ENCODE assay signal across 1 cellular context in genomic region chr1:45521413-45522323, GRCh38.
TF ChIP-seq lines count a peak whose summit lies in the region.

Gene PRDX1, minus strand, starts transcription at chr1:45521884. Its CDS starts 2,841 bp downstream, at chr1:45519043.

TF ChIP-seq in HepG2, 621 proteins besides CTCF, POLR2A, EP300 and RAD21 (continued from another document and continues in another):
- TF ChIP-seq SALL1 (CRISPR knock-in tag; IDR thresholded peaks at IDR 0.05): peak; percentile 95
- peak; percentile 99 for TF ChIP-seq NFE2L2 (IDR thresholded peaks at IDR 0.05; ENCODE audit: low read length)
- peak; percentile 57; the same call in 1 of the 2 replicates for TF ChIP-seq NCOA1 (CRISPR knock-in tag; IDR thresholded peaks at IDR 0.05)
- peak; percentile 82 for TF ChIP-seq TP53 (CRISPR knock-in tag; conservative IDR thresholded peaks at IDR 0.05)
- peak; percentile 70; the same call in 1 of the 2 replicates for TF ChIP-seq SOX13 (IDR thresholded peaks at IDR 0.05)
- TF ChIP-seq SOX13 (CRISPR knock-in tag; conservative IDR thresholded peaks at IDR 0.05 in 1 of 2, IDR thresholded peaks at IDR 0.05 in 1 of 2): peak in 1 of 2 experiments; percentile 65; a peak in 2 of 4 replicates
- peak; percentile 78; the same call in 1 of the 2 replicates for TF ChIP-seq FOXM1 (CRISPR knock-in tag; IDR thresholded peaks at IDR 0.05)
- peak; percentile 89 for TF ChIP-seq MED1 (CRISPR knock-in tag; IDR thresholded peaks at IDR 0.05)
- TF ChIP-seq ZFP90 (CRISPR knock-in tag; IDR thresholded peaks at IDR 0.05; ENCODE audit: borderline replicate concordance): peak; percentile 94
- peak; percentile 97 for TF ChIP-seq REPIN1 (CRISPR knock-in tag; IDR thresholded peaks at IDR 0.05; ENCODE audit: borderline replicate concordance, low read depth)
- no peak; the same call in 1 of the 2 replicates for TF ChIP-seq NFATC3 (CRISPR knock-in tag; IDR thresholded peaks at IDR 0.05)
- TF ChIP-seq SMC3 (IDR thresholded peaks at IDR 0.05; ENCODE audit: low read length): no peak; the same call in 1 of the 2 replicates
- peak; percentile 30; the same call in 1 of the 2 replicates for TF ChIP-seq ZNF513 (CRISPR knock-in tag; conservative IDR thresholded peaks at IDR 0.05)
- TF ChIP-seq ZNF253 (CRISPR knock-in tag; IDR thresholded peaks at IDR 0.05; ENCODE audit: borderline replicate concordance): no peak
- TF ChIP-seq ZNF510 (CRISPR knock-in tag; IDR thresholded peaks at IDR 0.05; ENCODE audit: low read depth): peak; percentile 68; the same call in 1 of the 2 replicates
- no peak; the same call in none of the 2 replicates for TF ChIP-seq HNF4A (CRISPR knock-in tag; IDR thresholded peaks at IDR 0.05)
- no peak for TF ChIP-seq ZNF17 (CRISPR knock-in tag; IDR thresholded peaks at IDR 0.05)
- TF ChIP-seq UBTF (CRISPR knock-in tag; IDR thresholded peaks at IDR 0.05): peak; percentile 87
- TF ChIP-seq ZBTB26 (CRISPR knock-in tag; IDR thresholded peaks at IDR 0.05; ENCODE audit: borderline replicate concordance): peak; percentile 73; the same call in 1 of the 2 replicates
- TF ChIP-seq RBAK (CRISPR knock-in tag; IDR thresholded peaks at IDR 0.05): no peak; the same call in 1 of the 2 replicates
- TF ChIP-seq RFX3 (CRISPR knock-in tag; IDR thresholded peaks at IDR 0.05): 0 out of 2 replicates have a peak, but pooled peaks have one; percentile 50
- TF ChIP-seq ZNF777 (CRISPR knock-in tag; IDR thresholded peaks at IDR 0.05): 0 out of 2 replicates have a peak, but pooled peaks have one; percentile 63
- peak; percentile 77 for TF ChIP-seq GFI1 (CRISPR knock-in tag; IDR thresholded peaks at IDR 0.05; ENCODE audit: borderline replicate concordance)
- peak; percentile 60 for TF ChIP-seq ZSCAN22 (CRISPR knock-in tag; IDR thresholded peaks at IDR 0.05)
- no peak; the same call in 1 of the 2 replicates for TF ChIP-seq SMARCC2 (IDR thresholded peaks at IDR 0.05)
- peak; percentile 98 for TF ChIP-seq ZMAT3 (CRISPR knock-in tag; conservative IDR thresholded peaks at IDR 0.05)
- peak; percentile 68; the same call in 1 of the 2 replicates for TF ChIP-seq TEF (CRISPR knock-in tag; IDR thresholded peaks at IDR 0.05)
- TF ChIP-seq HOXD1 (CRISPR knock-in tag; IDR thresholded peaks at IDR 0.05): peak; percentile 89; the same call in 1 of the 2 replicates
- peak; percentile 90 for TF ChIP-seq THAP11 (CRISPR knock-in tag; IDR thresholded peaks at IDR 0.05)
- peak; percentile 86 for TF ChIP-seq KLF15 (CRISPR knock-in tag; IDR thresholded peaks at IDR 0.05; ENCODE audit: borderline replicate concordance)
- peak; percentile 73 for TF ChIP-seq ARID5B (CRISPR knock-in tag; IDR thresholded peaks at IDR 0.05)
- peak; percentile 78; the same call in 1 of the 2 replicates for TF ChIP-seq RELA (CRISPR knock-in tag; IDR thresholded peaks at IDR 0.05)
- 0 out of 2 replicates have a peak, but pooled peaks have one; percentile 45 for TF ChIP-seq RCOR2 (CRISPR knock-in tag; IDR thresholded peaks at IDR 0.05)
- no peak; the same call in 1 of the 2 replicates for TF ChIP-seq FOSL1 (CRISPR knock-in tag; IDR thresholded peaks at IDR 0.05; ENCODE audit: borderline replicate concordance)
- peak; percentile 73 for TF ChIP-seq ZSCAN31 (CRISPR knock-in tag; IDR thresholded peaks at IDR 0.05; ENCODE audit: low read depth)
- peak; percentile 69 for TF ChIP-seq HMG20A (CRISPR knock-in tag; IDR thresholded peaks at IDR 0.05; ENCODE audit: borderline replicate concordance)
- TF ChIP-seq DZIP1 (CRISPR knock-in tag; IDR thresholded peaks at IDR 0.05): peak; percentile 89; the same call in 1 of the 2 replicates
- peak; percentile 86 for TF ChIP-seq MEF2D (CRISPR knock-in tag; IDR thresholded peaks at IDR 0.05)
- peak; percentile 84 for TF ChIP-seq CBX5 (CRISPR knock-in tag; IDR thresholded peaks at IDR 0.05; ENCODE audit: borderline replicate concordance)
- TF ChIP-seq ZEB1 (IDR thresholded peaks at IDR 0.05; ENCODE audit: insufficient replicate concordance, low read depth): no peak
- TF ChIP-seq SMYD3 (CRISPR knock-in tag; IDR thresholded peaks at IDR 0.05): peak; percentile 59; the same call in 1 of the 2 replicates
- TF ChIP-seq BRF2 (CRISPR knock-in tag; IDR thresholded peaks at IDR 0.05): peak; percentile 64; the same call in 1 of the 2 replicates
- TF ChIP-seq ETS1 (CRISPR knock-in tag; IDR thresholded peaks at IDR 0.05): peak; percentile 83; the same call in 1 of the 2 replicates
- TF ChIP-seq CENPBD1 (CRISPR knock-in tag; IDR thresholded peaks at IDR 0.05; ENCODE audit: borderline replicate concordance, low read depth): peak; percentile 88; the same call in 1 of the 2 replicates
- TF ChIP-seq MIER2 (CRISPR knock-in tag; IDR thresholded peaks at IDR 0.05): peak; percentile 87
- TF ChIP-seq HCFC1 (IDR thresholded peaks at IDR 0.05; ENCODE audit: low read depth, low read length): peak; percentile 52
- peak; percentile 99 for TF ChIP-seq ZMYM4 (CRISPR knock-in tag; IDR thresholded peaks at IDR 0.05)
- TF ChIP-seq ZNF282 (IDR thresholded peaks at IDR 0.05; ENCODE audit: partially characterized antibody): no peak
- TF ChIP-seq ZFY (CRISPR knock-in tag; IDR thresholded peaks at IDR 0.05): peak; percentile 81
- peak; percentile 92 for TF ChIP-seq ZNF280B (CRISPR knock-in tag; IDR thresholded peaks at IDR 0.05; ENCODE audit: borderline replicate concordance)
- TF ChIP-seq ZNF101 (CRISPR knock-in tag; IDR thresholded peaks at IDR 0.05; ENCODE audit: borderline replicate concordance, low read depth): peak; percentile 95
